ENCODE assay signal across 1 cellular context in the genomic region with DNA sequence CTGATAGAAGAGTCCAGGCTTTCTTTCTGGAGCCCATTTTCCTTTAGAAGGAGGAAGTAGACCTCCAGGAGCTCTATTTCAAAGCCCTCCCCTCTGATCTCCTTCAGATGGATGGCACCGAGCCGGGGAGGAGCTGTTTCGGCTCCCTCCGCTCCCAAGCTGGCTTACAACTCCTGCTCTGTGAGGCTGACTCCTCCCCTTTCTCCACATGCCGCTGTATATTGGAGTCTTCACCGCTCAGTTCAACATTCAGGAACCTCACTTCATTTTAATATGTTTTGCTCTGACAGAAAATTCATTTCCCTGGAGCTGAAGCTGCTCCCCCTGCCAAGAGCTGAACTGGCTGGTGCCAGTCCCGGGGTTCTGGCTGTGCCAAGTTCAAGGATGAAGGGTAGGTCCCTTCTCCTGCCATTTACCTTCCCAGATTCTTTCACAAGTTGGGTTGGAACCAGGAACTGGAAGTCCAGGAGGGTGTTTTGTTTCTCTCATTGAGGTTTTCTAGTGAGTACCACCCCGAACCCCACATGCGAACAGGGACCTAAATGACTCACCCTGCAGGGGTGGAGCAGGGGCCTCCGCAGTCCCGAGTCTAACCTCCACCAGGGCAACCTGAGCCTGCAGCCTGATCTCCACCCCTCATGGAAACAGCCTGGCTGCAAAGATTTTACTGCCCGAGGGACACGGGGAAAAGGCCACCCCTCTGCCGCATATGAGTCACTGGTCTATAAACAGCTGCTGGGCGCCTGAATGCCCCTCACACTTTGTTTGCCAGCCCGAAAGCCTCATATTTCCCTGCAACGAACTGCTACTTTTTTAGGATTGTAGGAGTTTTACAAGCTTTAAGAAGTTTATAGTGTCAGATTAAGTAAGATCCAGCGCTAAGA.
TF ChIP-seq lines count a peak whose summit lies in the region.

No MANE protein-coding gene starts in this region.

TF ChIP-seq in GM23338, 12 proteins besides CTCF, POLR2A, EP300 and RAD21 (continued from another document):
- TF ChIP-seq, protein P1, sequence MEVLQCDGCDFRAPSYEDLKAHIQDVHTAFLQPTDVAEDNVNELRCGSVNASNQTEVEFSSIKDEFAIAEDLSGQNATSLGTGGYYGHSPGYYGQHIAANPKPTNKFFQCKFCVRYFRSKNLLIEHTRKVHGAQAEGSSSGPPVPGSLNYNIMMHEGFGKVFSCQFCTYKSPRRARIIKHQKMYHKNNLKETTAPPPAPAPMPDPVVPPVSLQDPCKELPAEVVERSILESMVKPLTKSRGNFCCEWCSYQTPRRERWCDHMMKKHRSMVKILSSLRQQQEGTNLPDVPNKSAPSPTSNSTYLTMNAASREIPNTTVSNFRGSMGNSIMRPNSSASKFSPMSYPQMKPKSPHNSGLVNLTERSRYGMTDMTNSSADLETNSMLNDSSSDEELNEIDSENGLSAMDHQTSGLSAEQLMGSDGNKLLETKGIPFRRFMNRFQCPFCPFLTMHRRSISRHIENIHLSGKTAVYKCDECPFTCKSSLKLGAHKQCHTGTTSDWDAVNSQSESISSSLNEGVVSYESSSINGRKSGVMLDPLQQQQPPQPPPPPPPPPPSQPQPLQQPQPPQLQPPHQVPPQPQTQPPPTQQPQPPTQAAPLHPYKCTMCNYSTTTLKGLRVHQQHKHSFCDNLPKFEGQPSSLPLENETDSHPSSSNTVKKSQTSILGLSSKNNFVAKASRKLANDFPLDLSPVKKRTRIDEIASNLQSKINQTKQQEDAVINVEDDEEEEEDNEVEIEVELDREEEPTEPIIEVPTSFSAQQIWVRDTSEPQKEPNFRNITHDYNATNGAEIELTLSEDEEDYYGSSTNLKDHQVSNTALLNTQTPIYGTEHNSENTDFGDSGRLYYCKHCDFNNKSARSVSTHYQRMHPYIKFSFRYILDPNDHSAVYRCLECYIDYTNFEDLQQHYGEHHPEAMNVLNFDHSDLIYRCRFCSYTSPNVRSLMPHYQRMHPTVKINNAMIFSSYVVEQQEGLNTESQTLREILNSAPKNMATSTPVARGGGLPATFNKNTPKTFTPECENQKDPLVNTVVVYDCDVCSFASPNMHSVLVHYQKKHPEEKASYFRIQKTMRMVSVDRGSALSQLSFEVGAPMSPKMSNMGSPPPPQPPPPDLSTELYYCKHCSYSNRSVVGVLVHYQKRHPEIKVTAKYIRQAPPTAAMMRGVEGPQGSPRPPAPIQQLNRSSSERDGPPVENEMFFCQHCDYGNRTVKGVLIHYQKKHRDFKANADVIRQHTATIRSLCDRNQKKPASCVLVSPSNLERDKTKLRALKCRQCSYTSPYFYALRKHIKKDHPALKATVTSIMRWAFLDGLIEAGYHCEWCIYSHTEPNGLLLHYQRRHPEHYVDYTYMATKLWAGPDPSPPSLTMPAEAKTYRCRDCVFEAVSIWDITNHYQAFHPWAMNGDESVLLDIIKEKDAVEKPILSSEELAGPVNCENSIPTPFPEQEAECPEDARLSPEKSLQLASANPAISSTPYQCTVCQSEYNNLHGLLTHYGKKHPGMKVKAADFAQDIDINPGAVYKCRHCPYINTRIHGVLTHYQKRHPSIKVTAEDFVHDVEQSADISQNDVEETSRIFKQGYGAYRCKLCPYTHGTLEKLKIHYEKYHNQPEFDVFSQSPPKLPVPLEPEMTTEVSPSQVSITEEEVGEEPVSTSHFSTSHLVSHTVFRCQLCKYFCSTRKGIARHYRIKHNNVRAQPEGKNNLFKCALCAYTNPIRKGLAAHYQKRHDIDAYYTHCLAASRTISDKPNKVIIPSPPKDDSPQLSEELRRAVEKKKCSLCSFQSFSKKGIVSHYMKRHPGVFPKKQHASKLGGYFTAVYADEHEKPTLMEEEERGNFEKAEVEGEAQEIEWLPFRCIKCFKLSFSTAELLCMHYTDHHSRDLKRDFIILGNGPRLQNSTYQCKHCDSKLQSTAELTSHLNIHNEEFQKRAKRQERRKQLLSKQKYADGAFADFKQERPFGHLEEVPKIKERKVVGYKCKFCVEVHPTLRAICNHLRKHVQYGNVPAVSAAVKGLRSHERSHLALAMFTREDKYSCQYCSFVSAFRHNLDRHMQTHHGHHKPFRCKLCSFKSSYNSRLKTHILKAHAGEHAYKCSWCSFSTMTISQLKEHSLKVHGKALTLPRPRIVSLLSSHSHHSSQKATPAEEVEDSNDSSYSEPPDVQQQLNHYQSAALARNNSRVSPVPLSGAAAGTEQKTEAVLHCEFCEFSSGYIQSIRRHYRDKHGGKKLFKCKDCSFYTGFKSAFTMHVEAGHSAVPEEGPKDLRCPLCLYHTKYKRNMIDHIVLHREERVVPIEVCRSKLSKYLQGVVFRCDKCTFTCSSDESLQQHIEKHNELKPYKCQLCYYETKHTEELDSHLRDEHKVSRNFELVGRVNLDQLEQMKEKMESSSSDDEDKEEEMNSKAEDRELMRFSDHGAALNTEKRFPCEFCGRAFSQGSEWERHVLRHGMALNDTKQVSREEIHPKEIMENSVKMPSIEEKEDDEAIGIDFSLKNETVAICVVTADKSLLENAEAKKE (CRISPR knock-in tag; IDR thresholded peaks at IDR 0.05), result no peak
- TF ChIP-seq STAT1 (IDR thresholded peaks at IDR 0.05; ENCODE audit: unreplicated experiment) (no peak), JUNB (IDR thresholded peaks at IDR 0.05; ENCODE audit: unreplicated experiment) (no peak), EZH2phosphoT487 (IDR thresholded peaks at IDR 0.05; ENCODE audit: unreplicated experiment) (no peak), CREB1 (CRISPR knock-in tag; IDR thresholded peaks at IDR 0.05; ENCODE audit: low read depth) (no peak), EZH2 (IDR thresholded peaks at IDR 0.05; ENCODE audit: low read depth, unreplicated experiment) (no peak), NANOG (IDR thresholded peaks at IDR 0.05; ENCODE audit: borderline replicate concordance) (no peak), ZNF114 (CRISPR knock-in tag; IDR thresholded peaks at IDR 0.05) (no peak), ZNF331 (CRISPR knock-in tag; IDR thresholded peaks at IDR 0.05; ENCODE audit: low read depth) (no peak)
- TF ChIP-seq, protein P2, sequence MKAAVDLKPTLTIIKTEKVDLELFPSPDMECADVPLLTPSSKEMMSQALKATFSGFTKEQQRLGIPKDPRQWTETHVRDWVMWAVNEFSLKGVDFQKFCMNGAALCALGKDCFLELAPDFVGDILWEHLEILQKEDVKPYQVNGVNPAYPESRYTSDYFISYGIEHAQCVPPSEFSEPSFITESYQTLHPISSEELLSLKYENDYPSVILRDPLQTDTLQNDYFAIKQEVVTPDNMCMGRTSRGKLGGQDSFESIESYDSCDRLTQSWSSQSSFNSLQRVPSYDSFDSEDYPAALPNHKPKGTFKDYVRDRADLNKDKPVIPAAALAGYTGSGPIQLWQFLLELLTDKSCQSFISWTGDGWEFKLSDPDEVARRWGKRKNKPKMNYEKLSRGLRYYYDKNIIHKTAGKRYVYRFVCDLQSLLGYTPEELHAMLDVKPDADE (IDR thresholded peaks at IDR 0.05), result no peak
- TF ChIP-seq, protein P3, sequence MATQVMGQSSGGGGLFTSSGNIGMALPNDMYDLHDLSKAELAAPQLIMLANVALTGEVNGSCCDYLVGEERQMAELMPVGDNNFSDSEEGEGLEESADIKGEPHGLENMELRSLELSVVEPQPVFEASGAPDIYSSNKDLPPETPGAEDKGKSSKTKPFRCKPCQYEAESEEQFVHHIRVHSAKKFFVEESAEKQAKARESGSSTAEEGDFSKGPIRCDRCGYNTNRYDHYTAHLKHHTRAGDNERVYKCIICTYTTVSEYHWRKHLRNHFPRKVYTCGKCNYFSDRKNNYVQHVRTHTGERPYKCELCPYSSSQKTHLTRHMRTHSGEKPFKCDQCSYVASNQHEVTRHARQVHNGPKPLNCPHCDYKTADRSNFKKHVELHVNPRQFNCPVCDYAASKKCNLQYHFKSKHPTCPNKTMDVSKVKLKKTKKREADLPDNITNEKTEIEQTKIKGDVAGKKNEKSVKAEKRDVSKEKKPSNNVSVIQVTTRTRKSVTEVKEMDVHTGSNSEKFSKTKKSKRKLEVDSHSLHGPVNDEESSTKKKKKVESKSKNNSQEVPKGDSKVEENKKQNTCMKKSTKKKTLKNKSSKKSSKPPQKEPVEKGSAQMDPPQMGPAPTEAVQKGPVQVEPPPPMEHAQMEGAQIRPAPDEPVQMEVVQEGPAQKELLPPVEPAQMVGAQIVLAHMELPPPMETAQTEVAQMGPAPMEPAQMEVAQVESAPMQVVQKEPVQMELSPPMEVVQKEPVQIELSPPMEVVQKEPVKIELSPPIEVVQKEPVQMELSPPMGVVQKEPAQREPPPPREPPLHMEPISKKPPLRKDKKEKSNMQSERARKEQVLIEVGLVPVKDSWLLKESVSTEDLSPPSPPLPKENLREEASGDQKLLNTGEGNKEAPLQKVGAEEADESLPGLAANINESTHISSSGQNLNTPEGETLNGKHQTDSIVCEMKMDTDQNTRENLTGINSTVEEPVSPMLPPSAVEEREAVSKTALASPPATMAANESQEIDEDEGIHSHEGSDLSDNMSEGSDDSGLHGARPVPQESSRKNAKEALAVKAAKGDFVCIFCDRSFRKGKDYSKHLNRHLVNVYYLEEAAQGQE (IDR thresholded peaks at IDR 0.05; ENCODE audit: unreplicated experiment), result no peak
